In genomic region chr1:116400780-116401179, GRCh38 we compare ENCODE assay signal across 17 cellular contexts. TPM values are rescaled to one million over a fixed set of nuclear protein-coding genes. Genes with fewer than 3 reads are reported as not detected.
DNase-seq lines count a peak whose midpoint lies in the region; ATAC-seq lines count a peak whose summit lies in the region.
"Had no signal": no experiment of that assay in that cellular context is flagged by ENCODE, and none has a peak within 500 bp of the region (broad histone marks: within the 10 kb centered on the region; RNA-seq: fewer than 3 reads in every experiment).

No MANE protein-coding gene starts in this region.

- H3K27me3 ChIP-seq in CD4-positive, alpha-beta memory T cell (ENCODE audit: insufficient read depth, low read length), result no peaks in the 10 kb centered on the region
- H3K27me3 ChIP-seq in naive thymus-derived CD4-positive, alpha-beta T cell (ENCODE audit: control insufficient read depth in 2 of 2, insufficient read depth in 2 of 2, low read length in 2 of 2), result no peaks in the 10 kb centered on the region

- peaks cover 93% of the 10 kb centered on the region for H3K36me3 Mint-ChIP-seq in activated naive CD4-positive, alpha-beta T cell treated with anti-CD3 and anti-CD28 coated beads, Interleukin-2, amount 10 ng/mL, durations not matched to agents 7 days and 5 days
- H3K36me3 Mint-ChIP-seq in CD4-positive, alpha-beta memory T cell, result peaks cover 93 to 100% of the 10 kb centered on the region in 2 donors
- peaks cover 93% of the 10 kb centered on the region for H3K36me3 Mint-ChIP-seq in activated CD8-positive, alpha-beta T cell treated with anti-CD3 and anti-CD28 coated beads, Interleukin-2, amount 10 ng/mL, durations not matched to agents 7 days and 5 days (ENCODE audit: low read depth)
- H3K36me3 Mint-ChIP-seq in naive thymus-derived CD4-positive, alpha-beta T cell, result peaks cover 43 to 92% (median 74%) of the 10 kb centered on the region in 5 donors

- intact Hi-C loops in CD4-positive, alpha-beta memory T cell (cut with micrococcal nuclease), result no loop called here
- intact Hi-C loops in naive thymus-derived CD4-positive, alpha-beta T cell (cut with micrococcal nuclease), result loop anchor here in 1 of 2 donors (2.0 kb wide), 1 partner anchor 24 kb away; no protein-coding TSS in a partner anchor

- no peaks in the 10 kb centered on the region for H3K9me3 ChIP-seq in CD4-positive, alpha-beta memory T cell (ENCODE audit: control insufficient read depth in 1 of 2, low read length in 2 of 2)
- H3K9me3 ChIP-seq in naive thymus-derived CD4-positive, alpha-beta T cell (ENCODE audit: control insufficient read depth in 2 of 3, low read length in 3 of 3), result no peaks in the 10 kb centered on the region
- H3K9me3 ChIP-seq: A549 had no signal

- no peaks in the 10 kb centered on the region for H3K9me3 Mint-ChIP-seq in activated naive CD4-positive, alpha-beta T cell treated with anti-CD3 and anti-CD28 coated beads, Interleukin-2, amount 10 ng/mL, durations not matched to agents 7 days and 5 days
- peaks cover 0 to 3% (median 0%) of the 10 kb centered on the region in 8 donors for H3K9me3 Mint-ChIP-seq in CD4-positive, alpha-beta memory T cell
- no peaks in the 10 kb centered on the region for H3K9me3 Mint-ChIP-seq in activated CD8-positive, alpha-beta T cell treated with anti-CD3 and anti-CD28 coated beads, Interleukin-2, amount 10 ng/mL, durations not matched to agents 7 days and 5 days (ENCODE audit: insufficient read depth)
- H3K9me3 Mint-ChIP-seq in naive thymus-derived CD4-positive, alpha-beta T cell, result no peaks in the 10 kb centered on the region
- H3K9me3 Mint-ChIP-seq: HFFc6 had no signal

- H3K36me3 ChIP-seq in CD4-positive, alpha-beta memory T cell (ENCODE audit: insufficient read depth, low read length), result peaks cover 95% of the 10 kb centered on the region
- peaks cover 67 to 100% (median 73%) of the 10 kb centered on the region in 3 experiments for H3K36me3 ChIP-seq in naive thymus-derived CD4-positive, alpha-beta T cell (ENCODE audit: control insufficient read depth in 2 of 3, insufficient read depth in 3 of 3, low read length in 3 of 3)

- DNase-seq in activated naive CD4-positive, alpha-beta T cell treated with anti-CD3 and anti-CD28 coated beads, Interleukin-2, amount 10 ng/mL, durations not matched to agents 7 days and 5 days, result no peak
- DNase-seq in activated naive CD4-positive, alpha-beta T cell treated with anti-CD3 and anti-CD28 coated beads, Interleukin-2, amount 50 U/mL, for 16 hours, result no peak
- no peak for DNase-seq in CD4-positive, alpha-beta memory T cell
- DNase-seq in activated CD8-positive, alpha-beta T cell treated with anti-CD3 and anti-CD28 coated beads, Interleukin-2, amount 10 ng/mL, durations not matched to agents 7 days and 5 days, result no peak
- no peak for DNase-seq in naive thymus-derived CD4-positive, alpha-beta T cell
- no peak for DNase-seq in D341Med (ENCODE audit: low spot score)
- DNase-seq: C1 segment of cervical spinal cord, Calu3, HFFc6, NCI-H1092, NCI-H146, NCI-H2081 treated with DMSO at 0.1 percent for 48 hours, NCI-H2227 treated with DMSO at 0.1 percent for 48 hours, NCI-H524 had no signal

- peaks cover 18% of the 10 kb centered on the region for H3K4me1 Mint-ChIP-seq in activated naive CD4-positive, alpha-beta T cell treated with anti-CD3 and anti-CD28 coated beads, Interleukin-2, amount 10 ng/mL, durations not matched to agents 7 days and 5 days
- peaks cover 9 to 28% (median 19%) of the 10 kb centered on the region in 4 donors for H3K4me1 Mint-ChIP-seq in CD4-positive, alpha-beta memory T cell
- H3K4me1 Mint-ChIP-seq in activated CD8-positive, alpha-beta T cell treated with anti-CD3 and anti-CD28 coated beads, Interleukin-2, amount 10 ng/mL, durations not matched to agents 7 days and 5 days (ENCODE audit: low read depth), result peaks cover 23% of the 10 kb centered on the region
- peaks cover 13 to 57% (median 33%) of the 10 kb centered on the region in 7 donors for H3K4me1 Mint-ChIP-seq in naive thymus-derived CD4-positive, alpha-beta T cell

- H3K27me3 Mint-ChIP-seq in activated naive CD4-positive, alpha-beta T cell treated with anti-CD3 and anti-CD28 coated beads, Interleukin-2, amount 10 ng/mL, durations not matched to agents 7 days and 5 days, result no peaks in the 10 kb centered on the region
- H3K27me3 Mint-ChIP-seq in CD4-positive, alpha-beta memory T cell, result no peaks in the 10 kb centered on the region
- no peaks in the 10 kb centered on the region for H3K27me3 Mint-ChIP-seq in activated CD8-positive, alpha-beta T cell treated with anti-CD3 and anti-CD28 coated beads, Interleukin-2, amount 10 ng/mL, durations not matched to agents 7 days and 5 days (ENCODE audit: low read depth)
- H3K27me3 Mint-ChIP-seq in naive thymus-derived CD4-positive, alpha-beta T cell, result no peaks in the 10 kb centered on the region

- H3K27ac ChIP-seq in CD4-positive, alpha-beta memory T cell (ENCODE audit: low read depth, low read length), result no peak overlapping the region
- peak overlapping the region; percentile 28 for H3K27ac ChIP-seq in naive thymus-derived CD4-positive, alpha-beta T cell (ENCODE audit: low read depth, low read length)
- H3K27ac ChIP-seq: A549 had no signal

- POLR2A ChIA-PET in CD4-positive, alpha-beta memory T cell (lab: Charles Lee; ENCODE audit: partially characterized antibody), result interaction anchor here (1.0 to 3.9 kb wide), 3 partner anchors 9 to 25 kb away, joined by 4 to 19 read pairs (median 15); no protein-coding TSS in a partner anchor
- POLR2A ChIA-PET in activated CD8-positive, alpha-beta T cell treated with anti-CD3 and anti-CD28 coated beads, Interleukin-2, amount 10 ng/mL, durations not matched to agents 7 days and 5 days (lab: Charles Lee), result interaction anchor here (0.6 to 1.8 kb wide), 2 partner anchors 13 to 18 kb away, joined by 3 to 4 read pairs; no protein-coding TSS in a partner anchor
- POLR2A ChIA-PET in naive thymus-derived CD4-positive, alpha-beta T cell (lab: Charles Lee), result interaction anchor here (1.2 to 1.6 kb wide), 4 partner anchors 10 to 26 kb away, joined by 4 read pairs; no protein-coding TSS in a partner anchor

- no peak for ATAC-seq in activated CD8-positive, alpha-beta T cell treated with anti-CD3 and anti-CD28 coated beads, Interleukin-2, amount 10 ng/mL, durations not matched to agents 7 days and 5 days
- no peak for ATAC-seq in naive thymus-derived CD4-positive, alpha-beta T cell
- ATAC-seq in HG02973 (IDR thresholded peaks at IDR 0.05; ENCODE audit: unreplicated experiment) (no peak), HG03159 (IDR thresholded peaks at IDR 0.05; ENCODE audit: unreplicated experiment) (no peak)
- ATAC-seq: A549 had no signal

- CTCF ChIA-PET in activated naive CD4-positive, alpha-beta T cell treated with anti-CD3 and anti-CD28 coated beads, Interleukin-2, amount 10 ng/mL, durations not matched to agents 7 days and 5 days (lab: Charles Lee), result no interaction called here
- CTCF ChIA-PET in CD4-positive, alpha-beta memory T cell (lab: Charles Lee; ENCODE audit: partially characterized antibody), result interaction anchor here (1.2 to 2.3 kb wide), 2 partner anchors 84 to 262 kb away, joined by 5 to 12 read pairs; no protein-coding TSS in a partner anchor
- CTCF ChIA-PET in activated CD8-positive, alpha-beta T cell treated with anti-CD3 and anti-CD28 coated beads, Interleukin-2, amount 10 ng/mL, durations not matched to agents 7 days and 5 days (lab: Charles Lee), result interaction anchor here (0.6 to 1.5 kb wide), 2 partner anchors 17 to 1277 kb away, joined by 3 to 6 read pairs; no protein-coding TSS in a partner anchor
- CTCF ChIA-PET in naive thymus-derived CD4-positive, alpha-beta T cell (lab: Charles Lee), result interaction anchor here (1.2 kb wide), 1 partner anchor 10 kb away, joined by 6 read pairs; no protein-coding TSS in a partner anchor

- peaks cover 11% of the 10 kb centered on the region for H3K4me1 ChIP-seq in CD4-positive, alpha-beta memory T cell (ENCODE audit: insufficient read depth, low read length)
- peaks cover 3 to 5% of the 10 kb centered on the region in 2 donors for H3K4me1 ChIP-seq in naive thymus-derived CD4-positive, alpha-beta T cell (ENCODE audit: control insufficient read depth in 2 of 2, insufficient read depth in 2 of 2, low read length in 2 of 2)
- H3K4me1 ChIP-seq: A549 had no signal

- no peak overlapping the region for H3K4me3 ChIP-seq in CD4-positive, alpha-beta memory T cell (ENCODE audit: low read length in 2 of 2)
- no peak overlapping the region for H3K4me3 ChIP-seq in naive thymus-derived CD4-positive, alpha-beta T cell (ENCODE audit: low read length)
- H3K4me3 ChIP-seq: A549 had no signal

- H3K27ac Mint-ChIP-seq in activated naive CD4-positive, alpha-beta T cell treated with anti-CD3 and anti-CD28 coated beads, Interleukin-2, amount 10 ng/mL, durations not matched to agents 7 days and 5 days, result peak overlapping the region; percentile 46
- peak overlapping the region; percentile 28 to 77 (median 62) for H3K27ac Mint-ChIP-seq in CD4-positive, alpha-beta memory T cell
- peak overlapping the region; percentile 23 for H3K27ac Mint-ChIP-seq in activated CD8-positive, alpha-beta T cell treated with anti-CD3 and anti-CD28 coated beads, Interleukin-2, amount 10 ng/mL, durations not matched to agents 7 days and 5 days
- H3K27ac Mint-ChIP-seq in naive thymus-derived CD4-positive, alpha-beta T cell, result peak overlapping the region in 8 of 9 donors; percentile 49 to 85 (median 67)

- H3K4me3 Mint-ChIP-seq in activated naive CD4-positive, alpha-beta T cell treated with anti-CD3 and anti-CD28 coated beads, Interleukin-2, amount 10 ng/mL, durations not matched to agents 7 days and 5 days, result no peak overlapping the region
- H3K4me3 Mint-ChIP-seq in CD4-positive, alpha-beta memory T cell, result no peak overlapping the region
- no peak overlapping the region for H3K4me3 Mint-ChIP-seq in activated CD8-positive, alpha-beta T cell treated with anti-CD3 and anti-CD28 coated beads, Interleukin-2, amount 10 ng/mL, durations not matched to agents 7 days and 5 days
- no peak overlapping the region for H3K4me3 Mint-ChIP-seq in naive thymus-derived CD4-positive, alpha-beta T cell
- H3K4me3 Mint-ChIP-seq: HFFc6 had no signal

RNA-seq across cellular contexts. Expression of gene ATP1A1, which starts 27.7 kb away (rescaled TPM):
- total RNA-seq in CD4-positive, alpha-beta memory T cell, result 100 to 1,000 TPM; 251 to 256 TPM
- 10 to 100 TPM; 46.5 to 74.3 TPM for polyA plus RNA-seq in CD4-positive, alpha-beta memory T cell
- 100 to 1,000 TPM; 203 to 204 TPM for total RNA-seq in activated CD8-positive, alpha-beta T cell treated with anti-CD3 and anti-CD28 coated beads, Interleukin-2, amount 10 ng/mL, durations not matched to agents 7 days and 5 days
- total RNA-seq in naive thymus-derived CD4-positive, alpha-beta T cell, result 100 to 1,000 TPM; 228 to 315 (median 287) TPM
- polyA plus RNA-seq in naive thymus-derived CD4-positive, alpha-beta T cell, result 10 to 100 TPM; 75.0 to 86.0 TPM
